8 cellular contexts compared by ENCODE assay signal in the genomic region with DNA sequence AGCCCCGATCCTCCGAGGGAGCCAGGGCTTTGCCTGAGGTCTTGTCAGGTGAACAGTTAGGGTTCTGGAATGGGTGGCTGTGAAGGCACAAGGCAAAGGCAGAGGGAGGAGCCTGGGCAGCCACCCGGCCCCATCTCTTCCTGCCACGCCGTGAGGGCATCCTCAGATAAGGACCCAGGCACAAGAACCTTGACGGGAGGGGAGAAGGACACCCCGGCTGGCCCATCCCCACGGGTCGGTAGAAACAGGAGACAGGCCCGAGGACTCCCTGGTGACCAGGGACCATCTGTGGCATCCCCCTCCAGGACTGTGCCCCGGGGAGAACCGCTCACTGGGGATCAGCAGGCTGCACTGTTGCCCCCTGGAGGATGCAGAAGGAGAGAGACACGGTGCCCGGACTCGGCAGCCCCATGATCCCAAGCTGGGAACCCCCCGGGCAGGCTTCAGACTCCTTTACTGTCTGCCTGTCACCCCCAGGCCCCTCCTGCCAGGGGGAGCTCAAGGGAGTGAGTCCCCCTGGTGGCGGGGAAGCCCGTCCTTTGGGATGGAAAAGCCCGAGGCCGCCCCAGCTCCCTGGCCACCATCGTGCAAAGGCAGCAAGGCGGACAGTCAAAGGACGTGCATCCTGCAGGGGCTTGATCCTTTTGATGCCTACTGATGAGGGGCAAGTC. TPM values are rescaled to one million over a fixed set of nuclear protein-coding genes. Genes with fewer than 3 reads are reported as not detected.
DNase-seq lines count a peak whose midpoint lies in the region; ATAC-seq lines count a peak whose summit lies in the region.

No MANE protein-coding gene starts in this region.

- H3K4me2 ChIP-seq in BLaER1, result peak overlapping the region; percentile 86

- H3K9ac ChIP-seq in BLaER1, result no peak overlapping the region

- DNase-seq in MV-4-11 (lab: John Stamatoyannopoulos, UW) (peak; percentile 12), germinal center (ENCODE audit: low spot score) (peak; percentile 53), sciatic nerve (ENCODE audit: low spot score) (peak; percentile 60), hippocampal formation (lab: John Stamatoyannopoulos, UW) (no peak)
- peak; percentile 80 for DNase-seq in activated CD8-positive, alpha-beta memory T cell treated with anti-CD3 and anti-CD28 coated beads, Interleukin-2, amount 50 U/mL, for 48 hours

- peaks cover 88% of the 10 kb centered on the region for H3K4me1 ChIP-seq in BLaER1

- H3K36me3 ChIP-seq in BLaER1, result no peaks in the 10 kb centered on the region

- H4K20me1 ChIP-seq in BLaER1, result no peaks in the 10 kb centered on the region

- ATAC-seq in GM21381 (IDR thresholded peaks at IDR 0.05; ENCODE audit: unreplicated experiment) (peak; percentile 53), sciatic nerve (peak; percentile 62), GM21515 (IDR thresholded peaks at IDR 0.05; ENCODE audit: unreplicated experiment) (no peak)

- no peaks in the 10 kb centered on the region for H3K9me3 ChIP-seq in BLaER1

- no peaks in the 10 kb centered on the region for H3K27me3 ChIP-seq in BLaER1

- intact Hi-C loops in sciatic nerve (cut with DNase I), result no loop called here

- H3K4me3 ChIP-seq in BLaER1, result peak overlapping the region; percentile 38; the same call in 1 of the 2 replicates

- H3K27ac ChIP-seq in BLaER1, result no peak overlapping the region

RNA-seq across cellular contexts. Expression of a gene that starts 12.3 kb away (rescaled TPM):
- 13.9 TPM for total RNA-seq in sciatic nerve

Comparison
In these comparisons a context has a peak if more than half of its experiments do, and no peak if none do; other contexts are left out.
1. DNase-seq: peak in MV-4-11 (single experiment), activated CD8-positive, alpha-beta memory T cell treated with anti-CD3 and anti-CD28 coated beads, Interleukin-2, amount 50 U/mL, for 48 hours (single experiment), germinal center (single experiment) and sciatic nerve (single experiment); none in hippocampal formation (0 of 2).